7 cellular contexts compared by ENCODE assay signal in the genomic region with DNA sequence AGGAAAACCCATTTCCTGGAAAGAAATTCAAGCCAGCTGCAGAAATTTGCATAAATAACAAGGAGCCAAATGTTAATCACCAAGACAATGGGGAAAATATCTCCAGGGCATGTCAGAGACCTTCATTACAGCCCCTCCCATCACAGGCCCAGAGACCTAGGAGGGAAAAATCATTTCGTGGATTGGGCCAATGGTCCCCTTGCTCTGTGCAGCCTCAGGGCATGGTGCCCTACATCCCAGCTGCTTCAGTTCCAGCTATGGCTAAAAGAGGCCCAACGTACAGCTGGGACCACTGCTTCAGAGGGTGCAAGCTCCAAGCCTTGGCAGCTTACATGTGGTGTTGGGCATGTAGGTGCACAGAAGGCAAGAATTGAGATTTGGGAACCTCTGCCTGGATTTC.
DNase-seq lines count a peak whose midpoint lies in the region; FAIRE-seq and TF ChIP-seq lines count a peak whose summit lies in the region.
"Not testable (repeated sequence)": the region's sequence is repeated elsewhere in the genome, so short reads cannot be mapped to it uniquely, and the experiment has no call there.

No MANE protein-coding gene starts in this region.

- not testable (repeated sequence) for H2BK12ac ChIP-seq in H1 (ENCODE audit: low read depth, low read length)

- H3K4me2 ChIP-seq in H1 (ENCODE audit: insufficient read depth in 1 of 2, low read depth in 2 of 2, low read length in 2 of 2); mesendoderm (ENCODE audit: low read length): not testable (repeated sequence)

- not testable (repeated sequence) for H4K8ac ChIP-seq in H1 (ENCODE audit: extremely low read depth, insufficient read depth, low read length); mesendoderm (ENCODE audit: low read depth, low read length)

- not testable (repeated sequence) for H3K79me2 ChIP-seq in H1 (ENCODE audit: control insufficient read depth in 1 of 2, insufficient read depth in 2 of 2, low read length in 2 of 2); mesendoderm (ENCODE audit: control insufficient read depth, insufficient read depth, low read length)

- not testable (repeated sequence) for H3K4me3 ChIP-seq in H1 (ENCODE audit: extremely low read depth in 1 of 4, insufficient read depth in 2 of 4, low read depth in 3 of 4, low read length in 4 of 4); mesendoderm (ENCODE audit: low read length)

- H3K23ac ChIP-seq in H1 (ENCODE audit: insufficient read length); mesendoderm (ENCODE audit: low read length): not testable (repeated sequence)

- not testable (repeated sequence) for H3K27me3 ChIP-seq in H1 (replicated peaks in 1 of 4; ENCODE audit: control insufficient read depth in 3 of 4, extremely low read depth in 1 of 4, insufficient read depth in 3 of 4, low read length in 3 of 4); mesendoderm (ENCODE audit: insufficient read depth, low read length, poor library complexity)

- not testable (repeated sequence) for H3K4me1 ChIP-seq in H1 (replicated peaks in 1 of 4; ENCODE audit: control insufficient read depth in 3 of 4, insufficient read depth in 4 of 4, low read length in 3 of 4); mesendoderm (ENCODE audit: control insufficient read depth, low read depth, low read length)

- not testable (repeated sequence) for H3K9ac ChIP-seq in H1 (replicated peaks in 1 of 4; ENCODE audit: extremely low read depth in 1 of 4, low read depth in 3 of 4, low read length in 3 of 4); mesendoderm (ENCODE audit: low read length)

- H3K56ac ChIP-seq in H1 (replicated peaks; ENCODE audit: insufficient read length, low read depth, low read length), result not testable (repeated sequence)
- peak overlapping the region; percentile 12 for H3K56ac ChIP-seq in mesendoderm (ENCODE audit: low read length)

- peak; percentile 33 for DNase-seq in ELF-1 (ENCODE audit: low read depth, low spot score)
- peak; percentile 2 for DNase-seq in NCI-H146 (lab: John Stamatoyannopoulos, UW)
- DNase-seq in NCI-H146 treated with DMSO at 0.1 percent for 48 hours (lab: John Stamatoyannopoulos, UW; ENCODE audit: unreplicated experiment), result peak; percentile 17
- DNase-seq in NCI-H69 (lab: John Stamatoyannopoulos, UW), result peak; percentile 7
- DNase-seq in RPMI7951 (ENCODE audit: low read depth), result peak; percentile 60
- DNase-seq in H1 (ENCODE audit: low read depth in 1 of 2, low spot score in 2 of 2), result not testable (repeated sequence)
- peak; percentile 48 for DNase-seq in mesendoderm

- H2BK120ac ChIP-seq in H1 (replicated peaks; ENCODE audit: low read depth, low read length); mesendoderm (ENCODE audit: low read depth, low read length): not testable (repeated sequence)

- not testable (repeated sequence) for H3K36me3 ChIP-seq in H1 (ENCODE audit: control insufficient read depth in 2 of 4, insufficient read depth in 4 of 4, low read length in 3 of 4); mesendoderm (ENCODE audit: control insufficient read depth, insufficient read depth, low read length)

- not testable (repeated sequence) for H4K20me1 ChIP-seq in H1 (replicated peaks in 1 of 2; ENCODE audit: control insufficient read depth in 1 of 2, insufficient read depth in 2 of 2, low read length in 2 of 2)

- H3K4ac ChIP-seq in H1 (replicated peaks; ENCODE audit: insufficient read length, low read depth, low read length); mesendoderm (ENCODE audit: low read depth, low read length): not testable (repeated sequence)

- not testable (repeated sequence) for TF ChIP-seq EP300 in H1 (IDR thresholded peaks at IDR 0.05; ENCODE audit: borderline replicate concordance in 1 of 2, low read depth in 2 of 2, low read length in 2 of 2)

- not testable (repeated sequence) for H3K23me2 ChIP-seq in H1 (ENCODE audit: low read depth, low read length)

- not testable (repeated sequence) for H3K18ac ChIP-seq in H1 (ENCODE audit: extremely low read depth, low read length); mesendoderm (ENCODE audit: low read length)

- not testable (repeated sequence) for H3K79me1 ChIP-seq in H1 (ENCODE audit: low read depth, low read length); mesendoderm (ENCODE audit: low read length)

- not testable (repeated sequence) for TF ChIP-seq RAD21 in H1 (IDR thresholded peaks at IDR 0.05 in 1 of 2, conservative IDR thresholded peaks at IDR 0.05 in 1 of 2; ENCODE audit: low read depth in 2 of 2, low read length in 2 of 2)

- not testable (repeated sequence) for TF ChIP-seq POLR2A in H1 (IDR thresholded peaks at IDR 0.05; ENCODE audit: control extremely low read depth in 1 of 2, low read depth in 2 of 2, low read length in 2 of 2)

- POLR2A ChIA-PET in H1 (lab: Charles Lee; ENCODE audit: partially characterized antibody), result not testable (repeated sequence)

- not testable (repeated sequence) for H4K91ac ChIP-seq in H1 (replicated peaks; ENCODE audit: insufficient read length, low read length)

- H3K14ac ChIP-seq in H1 (ENCODE audit: insufficient read length), result not testable (repeated sequence)

- H2BK5ac ChIP-seq in H1 (ENCODE audit: low read depth, low read length), result peak overlapping the region; percentile 80; the same call in 1 of the 2 replicates
- not testable (repeated sequence) for H2BK5ac ChIP-seq in mesendoderm (ENCODE audit: low read length)

- FAIRE-seq in H1 (lab: Jason Lieb, UNC), result not testable (repeated sequence)

- CTCF ChIA-PET in H1 (lab: Charles Lee; ENCODE audit: partially characterized antibody), result not testable (repeated sequence)

- not testable (repeated sequence) for H2BK20ac ChIP-seq in H1 (ENCODE audit: low read length)

- H2BK15ac ChIP-seq in H1 (ENCODE audit: low read length); mesendoderm (replicated peaks; ENCODE audit: low read depth): not testable (repeated sequence)

- TF ChIP-seq CTCF in H1 (IDR thresholded peaks at IDR 0.05; ENCODE audit: control extremely low read depth in 1 of 3, insufficient read depth in 1 of 3, low read depth in 1 of 3, low read length in 3 of 3), result not testable (repeated sequence)

- H2AK5ac ChIP-seq in H1 (ENCODE audit: low read depth, low read length); mesendoderm (ENCODE audit: low read length): not testable (repeated sequence)

- H2AFZ ChIP-seq in H1 (ENCODE audit: low read length), result 0 out of 2 replicates have a peak overlapping the region, but pooled peaks have one; percentile 66

- not testable (repeated sequence) for H3K9me3 ChIP-seq in H1 (ENCODE audit: insufficient read depth in 2 of 2, low read depth in 1 of 2, low read length in 1 of 2)

- not testable (repeated sequence) for H4K5ac ChIP-seq in H1 (ENCODE audit: insufficient read length, low read depth, low read length); mesendoderm (ENCODE audit: low read length)

- H3K27ac ChIP-seq in H1 (ENCODE audit: low read depth, low read length); mesendoderm (ENCODE audit: low read depth, low read length): not testable (repeated sequence)

- WGBS in H1 (ENCODE audit: extremely low coverage in 1 of 2, insufficient coverage in 1 of 2, insufficient read length in 1 of 2, insufficient replicate concordance in 2 of 2, low coverage in 1 of 2, low lambda C conversion rate in 2 of 2, missing lambda C conversion rate in 1 of 2), 2 experiments, result 81% methylated on average over 2 of the region's 2 CpGs; no CpG with 5 or more reads in 1 of the 2 experiments
- no CpG with 5 or more reads among the region's 2 CpGs for WGBS in mesendoderm (ENCODE audit: extremely low coverage, insufficient coverage, low lambda C conversion rate)
